In the genomic region with DNA sequence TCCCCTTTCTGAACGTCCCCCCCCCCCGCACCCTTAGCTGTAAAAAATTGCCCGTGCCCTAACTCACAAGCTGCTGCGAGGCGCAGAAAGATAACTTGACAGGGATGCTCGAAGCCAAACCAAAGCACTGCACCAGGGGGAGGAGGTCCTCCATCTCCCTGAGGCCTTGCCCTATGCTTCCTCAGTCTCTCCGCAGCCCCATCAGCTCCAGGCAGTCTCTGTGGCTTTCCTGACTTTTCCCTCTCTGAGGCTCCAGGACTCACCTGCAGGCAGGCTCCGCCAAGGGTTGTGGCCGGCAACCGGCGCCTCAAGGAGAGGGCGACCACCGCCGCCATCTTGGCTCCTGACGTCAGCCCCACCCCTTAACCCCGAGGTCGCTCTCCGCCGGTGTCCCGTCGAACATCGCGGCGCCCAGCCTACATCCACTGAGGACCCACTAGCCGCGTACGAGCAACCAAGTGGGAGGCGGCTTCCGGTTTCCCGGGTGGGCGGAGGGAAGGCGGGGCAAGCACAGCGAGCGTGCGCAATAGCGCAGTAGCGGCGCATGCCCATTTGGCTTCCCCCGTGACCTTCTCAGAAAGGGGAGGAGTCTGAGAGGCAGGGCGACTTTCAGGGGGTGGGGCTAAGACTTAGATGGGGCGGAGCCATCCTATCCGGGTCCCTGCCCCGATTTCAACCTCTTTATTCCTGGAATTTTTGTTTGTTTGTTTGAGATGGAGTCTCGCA, we compare ENCODE assay signal across 8 cellular contexts. TPM values are rescaled to one million over a fixed set of nuclear protein-coding genes. Genes with fewer than 3 reads are reported as not detected.
DNase-seq lines count a peak whose midpoint lies in the region; ATAC-seq, FAIRE-seq and TF ChIP-seq lines count a peak whose summit lies in the region.

A gene (minus strand): TSS at position 348 of the 726 bp plus-strand sequence. CDS start 13 bp downstream, at position 335.

- DNase-seq in EL = peak; percentile 98
- peak; percentile 84 for DNase-seq in H54 (ENCODE audit: insufficient read length, low spot score)
- peak; percentile 98 for DNase-seq in activated T-helper 9 cell treated with anti-CD3 and anti-CD28 coated beads, Interleukin-2, amount 50 U/mL, for 16 hours (ENCODE audit: low read depth)
- DNase-seq in fibroblast of mammary gland (ENCODE audit: low read depth) = peak; percentile 98
- DNase-seq in naive thymus-derived CD8-positive, alpha-beta T cell = peak; percentile 95 to 100 (median 99)
- peak; percentile 97 to 99 (median 98) for DNase-seq in stimulated activated naive CD4-positive, alpha-beta T cell (lab: John Stamatoyannopoulos, UW)

- peak; percentile 64 for TF ChIP-seq POLR2A in H54 (IDR thresholded peaks at IDR 0.05; ENCODE audit: low read depth, low read length)
- TF ChIP-seq POLR2A in Raji (IDR thresholded peaks at IDR 0.05; ENCODE audit: insufficient read depth, low read depth, low read length) = peak; percentile 96

- peaks cover 5% of the 10 kb centered on the region; the same call in 1 of the 2 replicates for H3K36me3 ChIP-seq in Loucy (ENCODE audit: insufficient read depth, low read length)

- H3K9me3 ChIP-seq in Loucy (ENCODE audit: insufficient read depth, low read depth, low read length) = no peaks in the 10 kb centered on the region

- peak within 1 kb of the TSS; percentile 18; the same call in 1 of the 2 replicates for H2AFZ ChIP-seq in Loucy (ENCODE audit: low read length)

- peaks cover 12% of the 10 kb centered on the region for H3K4me1 ChIP-seq in Loucy (ENCODE audit: insufficient read depth, low read length, poor library complexity, severe bottlenecking)

- no peak for TF ChIP-seq CTCF in Loucy (conservative IDR thresholded peaks at IDR 0.05; ENCODE audit: low read length)
- no peak for TF ChIP-seq CTCF in fibroblast of mammary gland (conservative IDR thresholded peaks at IDR 0.05; ENCODE audit: control insufficient read depth, insufficient read depth, low read depth, low read length)

- no peaks in the 10 kb centered on the region for H3F3A ChIP-seq in Loucy (ENCODE audit: low read depth)

- H3K4me3 ChIP-seq in Loucy (ENCODE audit: low read length, poor library complexity, severe bottlenecking) (peak within 1 kb of the TSS; percentile 96), fibroblast of mammary gland (ENCODE audit: control insufficient read depth, low read depth, low read length) (peak within 1 kb of the TSS; percentile 100)

- H3K79me2 ChIP-seq in Loucy (ENCODE audit: insufficient read depth, low read length) = peaks cover 38% of the 10 kb centered on the region

- no peaks in the 10 kb centered on the region for H3K27me3 ChIP-seq in Loucy (ENCODE audit: insufficient read depth, low read length, poor library complexity, severe bottlenecking)

- peak; percentile 98 for FAIRE-seq in H54 (lab: Jason Lieb, UNC)

- no peaks in the 10 kb centered on the region for H3K9me3 Mint-ChIP-seq in naive thymus-derived CD8-positive, alpha-beta T cell

- H4K20me1 ChIP-seq in Loucy (ENCODE audit: insufficient read depth, low read length, poor library complexity, severe bottlenecking) = no peaks in the 10 kb centered on the region

- H3K4me1 Mint-ChIP-seq in naive thymus-derived CD8-positive, alpha-beta T cell = peaks cover 10 to 35% (median 31%) of the 10 kb centered on the region in 4 donors

- peak within 1 kb of the TSS; percentile 94 to 99 (median 98) for H3K27ac Mint-ChIP-seq in naive thymus-derived CD8-positive, alpha-beta T cell

- no peaks in the 10 kb centered on the region for H3K9me2 ChIP-seq in Loucy (replicated peaks; ENCODE audit: low read depth, low read length)

- H3K27me3 Mint-ChIP-seq in naive thymus-derived CD8-positive, alpha-beta T cell = peaks cover 0 to 9% (median 3%) of the 10 kb centered on the region in 5 donors

- H3K36me3 Mint-ChIP-seq in naive thymus-derived CD8-positive, alpha-beta T cell = peaks cover 0 to 24% (median 5%) of the 10 kb centered on the region in 3 donors

- peak; percentile 99 for ATAC-seq in naive thymus-derived CD8-positive, alpha-beta T cell

- POLR2A ChIA-PET in naive thymus-derived CD8-positive, alpha-beta T cell (lab: Charles Lee) = interaction anchor here (0.6 to 1.2 kb wide), 5 partner anchors 12 to 1207 kb away, joined by 3 to 7 read pairs (median 5); a partner anchor contains a TSS

- peak within 1 kb of the TSS; percentile 94 for H3K4me2 ChIP-seq in Loucy (ENCODE audit: low read depth, low read length, poor library complexity, severe bottlenecking)

- peak within 1 kb of the TSS; percentile 84 for H3K9ac ChIP-seq in Loucy (ENCODE audit: low read depth, low read length, poor library complexity, severe bottlenecking)

- peak within 1 kb of the TSS; percentile 97 to 100 (median 99) for H3K4me3 Mint-ChIP-seq in naive thymus-derived CD8-positive, alpha-beta T cell

RNA-seq across cellular contexts. Expression of the gene that starts here (rescaled TPM):
- total RNA-seq in naive thymus-derived CD8-positive, alpha-beta T cell = 10 to 100 TPM; 56.1 to 60.6 TPM
- 100 to 1,000 TPM; 128 to 149 (median 129) TPM for polyA plus RNA-seq in naive thymus-derived CD8-positive, alpha-beta T cell

Comparison
In these comparisons a context has a peak if more than half of its experiments do, and no peak if none do; other contexts are left out.
1. Peak in every context shown above with its lines: DNase-seq, ATAC-seq and H3K4me3 ChIP-seq.